In the genomic region with DNA sequence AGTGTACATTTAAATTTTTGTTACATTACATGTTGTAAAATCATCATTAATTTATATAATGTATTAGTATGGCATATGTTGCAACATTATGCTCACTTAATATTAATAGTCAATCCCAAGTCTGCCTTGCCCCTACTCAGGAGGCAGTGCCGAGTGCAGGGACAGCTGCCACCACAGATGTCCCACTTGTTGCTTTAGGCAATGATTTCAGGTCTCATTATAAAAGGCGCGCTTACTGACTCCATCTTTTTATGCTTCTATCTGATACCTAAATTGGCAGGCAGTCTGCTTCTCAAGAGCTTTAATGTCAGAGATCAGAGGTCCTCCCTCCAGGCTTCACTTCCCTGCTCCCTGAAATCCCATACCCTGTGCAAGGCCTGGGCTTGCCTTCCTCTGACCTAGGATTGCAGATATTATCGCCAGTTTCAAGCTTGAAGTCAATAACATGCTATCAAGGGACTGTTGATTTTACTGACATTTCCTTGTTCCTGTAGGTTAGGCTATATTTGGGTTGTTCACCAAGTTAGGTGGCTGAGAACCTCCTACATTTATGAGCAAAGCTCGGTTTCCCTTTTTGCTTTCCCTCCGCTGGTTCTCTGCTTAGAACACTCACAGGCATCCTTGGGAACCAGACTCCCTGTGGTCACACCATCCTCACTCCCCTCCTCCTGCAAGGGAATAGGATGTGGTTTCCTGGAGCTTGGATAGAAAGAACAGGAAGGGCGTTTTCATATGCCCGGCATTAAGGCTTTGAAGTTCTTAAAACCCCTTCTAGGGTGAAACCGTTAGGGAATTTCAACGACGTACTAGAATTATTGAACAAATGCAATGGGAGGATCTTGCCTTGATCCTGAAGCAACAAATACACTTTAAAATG, we compare ENCODE assay signal across 15 cellular contexts.
A peak's percentile ranks its signal among the peaks of the same experiment; 100 is the strongest.
DNase-seq lines count a peak whose midpoint lies in the region; TF ChIP-seq lines count a peak whose summit lies in the region.
"Had no signal": no experiment of that assay in that cellular context is flagged by ENCODE, and none has a peak within 500 bp of the region (broad histone marks: within the 10 kb centered on the region; RNA-seq: fewer than 3 reads in every experiment).

No MANE protein-coding gene starts in this region.

- H3K4me3 ChIP-seq in endodermal cell (ENCODE audit: low read length), result no peak overlapping the region
- no peak overlapping the region for H3K4me3 ChIP-seq in urinary bladder (ENCODE audit: low read depth, low read length)
- no peak overlapping the region for H3K4me3 ChIP-seq in Caco-2 (ENCODE audit: low read depth, low read length)
- H3K4me3 ChIP-seq: MG63, PC-9 had no signal

- peaks cover 27% of the 10 kb centered on the region for H3K27me3 ChIP-seq in endodermal cell (ENCODE audit: control insufficient read depth, insufficient read depth, low read length, poor library complexity, severe bottlenecking)
- peaks cover 5% of the 10 kb centered on the region for H3K27me3 ChIP-seq in Caco-2 (replicated peaks; ENCODE audit: control insufficient read depth, insufficient read depth, low read length)
- H3K27me3 ChIP-seq: MG63 had no signal

- no peaks in the 10 kb centered on the region for H3K9me3 ChIP-seq in endodermal cell (ENCODE audit: control insufficient read depth, low read length)
- H3K9me3 ChIP-seq in Caco-2, result no peaks in the 10 kb centered on the region
- H3K9me3 ChIP-seq: MG63 had no signal

- H3K9ac ChIP-seq in endodermal cell (ENCODE audit: extremely low read depth, low read length, poor library complexity, severe bottlenecking), result no peak overlapping the region

- H3K27ac ChIP-seq in endodermal cell (ENCODE audit: low read depth, low read length) (no peak overlapping the region), urinary bladder (ENCODE audit: low read depth) (peak overlapping the region; percentile 27)
- H3K27ac ChIP-seq: PC-9 had no signal

- intact Hi-C loops in activated CD4-positive, alpha-beta memory T cell treated with anti-CD3 and anti-CD28 coated beads for 36 hours (cut with micrococcal nuclease), result no loop called here
- intact Hi-C loops in Caco-2 (cut with micrococcal nuclease; ENCODE audit: unreplicated experiment), result no loop called here

- CTCF ChIA-PET in activated CD4-positive, alpha-beta memory T cell treated with anti-CD3 and anti-CD28 coated beads for 36 hours (lab: Charles Lee), result no interaction called here
- CTCF ChIA-PET in Caco-2 (lab: Charles Lee), result no interaction called here

- H3K36me3 Mint-ChIP-seq in endodermal cell (ENCODE audit: low read depth), result no peaks in the 10 kb centered on the region
- no peaks in the 10 kb centered on the region for H3K36me3 Mint-ChIP-seq in activated CD4-positive, alpha-beta memory T cell treated with anti-CD3 and anti-CD28 coated beads for 36 hours
- no peaks in the 10 kb centered on the region for H3K36me3 Mint-ChIP-seq in Caco-2 (ENCODE audit: insufficient read depth, unreplicated experiment)
- H3K36me3 Mint-ChIP-seq: CD8-positive, alpha-beta T cell had no signal

- peaks cover 50% of the 10 kb centered on the region for H3K27me3 Mint-ChIP-seq in endodermal cell (ENCODE audit: insufficient read depth)
- H3K27me3 Mint-ChIP-seq in activated CD4-positive, alpha-beta memory T cell treated with anti-CD3 and anti-CD28 coated beads for 36 hours, result peaks cover 38% of the 10 kb centered on the region
- peaks cover 51% of the 10 kb centered on the region for H3K27me3 Mint-ChIP-seq in Caco-2 (ENCODE audit: insufficient read depth, unreplicated experiment)

- no peaks in the 10 kb centered on the region for H3K4me1 ChIP-seq in endodermal cell (ENCODE audit: control insufficient read depth, insufficient read depth, low read length)
- no peaks in the 10 kb centered on the region for H3K4me1 ChIP-seq in urinary bladder (ENCODE audit: insufficient read depth)
- H3K4me1 ChIP-seq in Caco-2, result no peaks in the 10 kb centered on the region

- no TSS peak for BruUV-seq in Caco-2 (replicated peaks; lab: Mats Ljungman, UMichigan)

- H3K4me1 Mint-ChIP-seq in endodermal cell (no peaks in the 10 kb centered on the region), Caco-2 (ENCODE audit: low read depth, unreplicated experiment) (no peaks in the 10 kb centered on the region)
- peaks cover 3% of the 10 kb centered on the region for H3K4me1 Mint-ChIP-seq in activated CD4-positive, alpha-beta memory T cell treated with anti-CD3 and anti-CD28 coated beads for 36 hours (ENCODE audit: low read depth)

- WGBS in endodermal cell (ENCODE audit: insufficient coverage in 1 of 2, insufficient read length in 1 of 2), 2 experiments, result 60 to 63% methylated on average over 9 to 11 of the region's 11 CpGs
- 62% methylated on average over 11 of the region's 11 CpGs for WGBS in urinary bladder

- DNase-seq in NCI-H82 (lab: John Stamatoyannopoulos, UW) (peak; percentile 69), NCI-H82 treated with DMSO at 0.1 percent for 48 hours (lab: John Stamatoyannopoulos, UW; ENCODE audit: unreplicated experiment) (no peak), NCI-H2171 (lab: John Stamatoyannopoulos, UW) (peak; percentile 91), endodermal cell (peak; percentile 83), foreskin melanocyte (no peak), Caco-2 (no peak)
- DNase-seq in activated CD4-positive, alpha-beta memory T cell treated with anti-CD3 and anti-CD28 coated beads for 36 hours, result no peak
- DNase-seq: 8988T; activated gamma-delta T cell treated with Interleukin-2 at 50 U/mL for 16 hours; CD8-positive, alpha-beta T cell; hippocampal formation; MG63; PC-9; stimulated activated CD4-positive, alpha-beta T cell treated with anti-CD3 and anti-CD28 coated beads, Interleukin-15, amount 100 ng/mL, for 24 hours had no signal

- no peaks in the 10 kb centered on the region for H3K36me3 ChIP-seq in endodermal cell (ENCODE audit: control insufficient read depth, insufficient read depth, low read length)
- H3K36me3 ChIP-seq in urinary bladder (ENCODE audit: insufficient read depth), result no peaks in the 10 kb centered on the region
- no peaks in the 10 kb centered on the region for H3K36me3 ChIP-seq in Caco-2 (ENCODE audit: control insufficient read depth, insufficient read depth, low read length)
- H3K36me3 ChIP-seq: MG63 had no signal

- H3K4me3 Mint-ChIP-seq in endodermal cell (no peak overlapping the region), Caco-2 (ENCODE audit: unreplicated experiment) (no peak overlapping the region)
- no peak overlapping the region for H3K4me3 Mint-ChIP-seq in activated CD4-positive, alpha-beta memory T cell treated with anti-CD3 and anti-CD28 coated beads for 36 hours
- H3K4me3 Mint-ChIP-seq: CD8-positive, alpha-beta T cell had no signal

- H3K27ac Mint-ChIP-seq in endodermal cell, result no peak overlapping the region
- no peak overlapping the region for H3K27ac Mint-ChIP-seq in activated CD4-positive, alpha-beta memory T cell treated with anti-CD3 and anti-CD28 coated beads for 36 hours
- no peak overlapping the region for H3K27ac Mint-ChIP-seq in Caco-2 (ENCODE audit: unreplicated experiment)
- H3K27ac Mint-ChIP-seq: CD8-positive, alpha-beta T cell had no signal

- POLR2A ChIA-PET in activated CD4-positive, alpha-beta memory T cell treated with anti-CD3 and anti-CD28 coated beads for 36 hours (lab: Charles Lee), result no interaction called here
- POLR2A ChIA-PET in Caco-2 (lab: Charles Lee), result no interaction called here

- TF ChIP-seq CTCF in endodermal cell (conservative IDR thresholded peaks at IDR 0.05), result no peak
- TF ChIP-seq CTCF in Caco-2 (IDR thresholded peaks at IDR 0.05; ENCODE audit: insufficient read depth in 1 of 2, low read depth in 1 of 2, low read length in 1 of 2, severe bottlenecking in 1 of 2, unreplicated experiment in 1 of 2), result no peak

- H3K9me3 Mint-ChIP-seq in endodermal cell (peaks cover 2% of the 10 kb centered on the region), Caco-2 (ENCODE audit: unreplicated experiment) (no peaks in the 10 kb centered on the region)
- no peaks in the 10 kb centered on the region for H3K9me3 Mint-ChIP-seq in activated CD4-positive, alpha-beta memory T cell treated with anti-CD3 and anti-CD28 coated beads for 36 hours
- H3K9me3 Mint-ChIP-seq: CD8-positive, alpha-beta T cell had no signal

Comparison
In these comparisons a context has a peak if more than half of its experiments do, and no peak if none do; other contexts are left out.
1. DNase-seq: peak in NCI-H82 (single experiment), NCI-H2171 (single experiment) and endodermal cell (single experiment); none in NCI-H82 treated with DMSO at 0.1 percent for 48 hours (single experiment), activated CD4-positive, alpha-beta memory T cell treated with anti-CD3 and anti-CD28 coated beads for 36 hours (single experiment), foreskin melanocyte (single experiment) and Caco-2 (0 of 2).